20 cellular contexts compared by ENCODE assay signal in genomic region chr1:30305519-30305918, GRCh38.
"Had no signal": no experiment of that assay in that cellular context is flagged by ENCODE, and none has a peak within 500 bp of the region (broad histone marks: within the 10 kb centered on the region; RNA-seq: fewer than 3 reads in every experiment).

No MANE protein-coding gene starts in this region.

- H3K4me1 ChIP-seq: esophagus squamous epithelium, heart right ventricle, pancreas, psoas muscle, uterus had no signal

- DNase-seq: activated CD4-positive, alpha-beta T cell treated with anti-CD3 and anti-CD28 coated beads for 48 hours; activated CD4-positive, alpha-beta T cell treated with anti-CD3 and anti-CD28 coated beads, Interleukin-2, amount 50 U/mL, for 48 hours; activated CD4-positive, CD25-positive, alpha-beta regulatory T cell; activated effector memory CD4-positive, alpha-beta T cell treated with Interleukin-2 at 50 U/mL for 16 hours; activated naive CD4-positive, alpha-beta T cell treated with Interleukin-2 at 50 U/mL for 16 hours; anterior cingulate cortex; cortex of kidney; esophagus squamous epithelium; foreskin melanocyte; heart right ventricle; left ventricle myocardium superior; stimulated activated CD4-positive, alpha-beta T cell treated with anti-CD3 and anti-CD28 coated beads, Interleukin-2, amount 100 ng/mL, for 48 hours; stimulated activated naive CD8-positive, alpha-beta T cell treated with anti-CD3 and anti-CD28 coated beads, Interleukin-15, Interleukin-2, amounts not matched to agents 100 U/mL and 50 U/mL, for 24 hours; trophoblast cell; uterus had no signal

- H3K27ac ChIP-seq: esophagus squamous epithelium, heart right ventricle, pancreas, psoas muscle, thoracic aorta, uterus had no signal

- H3K4me3 ChIP-seq: esophagus squamous epithelium, heart right ventricle, pancreas, psoas muscle, smooth muscle cell, thoracic aorta, uterus had no signal

- H3K4me2 ChIP-seq: smooth muscle cell had no signal

- H3K27ac Mint-ChIP-seq: activated naive CD8-positive, alpha-beta T cell had no signal

- H3K4me3 Mint-ChIP-seq: activated naive CD8-positive, alpha-beta T cell had no signal

- ATAC-seq: heart right ventricle; left ventricle myocardium superior; pancreas; psoas muscle; stimulated activated naive CD8-positive, alpha-beta T cell treated with anti-CD3 and anti-CD28 coated beads, Interleukin-15, Interleukin-2, amounts not matched to agents 100 U/mL and 50 U/mL, for 24 hours had no signal

- H3K27me3 ChIP-seq: uterus had no signal

- H3K9me3 ChIP-seq: esophagus squamous epithelium, heart right ventricle, pancreas, psoas muscle, thoracic aorta, uterus had no signal

- H3K36me3 ChIP-seq: esophagus squamous epithelium, heart right ventricle, pancreas, thoracic aorta, uterus had no signal

- H3K36me3 Mint-ChIP-seq: activated naive CD8-positive, alpha-beta T cell had no signal
